ENCODE assay signal across 12 cellular contexts in genomic region chr2:47198985-47199451, GRCh38. TPM values are rescaled to one million over a fixed set of nuclear protein-coding genes. Genes with fewer than 3 reads are reported as not detected.
A peak's percentile ranks its signal among the peaks of the same experiment; 100 is the strongest.
DNase-seq lines count a peak whose midpoint lies in the region; ATAC-seq, FAIRE-seq and TF ChIP-seq lines count a peak whose summit lies in the region.
"Had no signal": no experiment of that assay in that cellular context is flagged by ENCODE, and none has a peak within 500 bp of the region (broad histone marks: within the 10 kb centered on the region; RNA-seq: fewer than 3 reads in every experiment).

No MANE protein-coding gene starts in this region.

- H3K9ac ChIP-seq in adipocyte (ENCODE audit: low read length) = no peak overlapping the region

- ATAC-seq in HG03045 (IDR thresholded peaks at IDR 0.05; ENCODE audit: unreplicated experiment) = no peak

- no peaks in the 10 kb centered on the region for H3K27me3 ChIP-seq in adipocyte (replicated peaks; ENCODE audit: control insufficient read depth, insufficient read depth, low read length)
- H3K27me3 ChIP-seq: neutrophil, testis had no signal

- no peaks in the 10 kb centered on the region for H3K36me3 ChIP-seq in adipocyte (ENCODE audit: control insufficient read depth, insufficient read depth, low read length, severe bottlenecking)
- H3K36me3 ChIP-seq: neutrophil had no signal

- H3K9me3 ChIP-seq in adipocyte (ENCODE audit: control insufficient read depth, low read length) = no peaks in the 10 kb centered on the region
- H3K9me3 ChIP-seq: neutrophil, testis had no signal

- DNase-seq in AG08395 (ENCODE audit: low spot score) (peak; percentile 91), HK-2 (ENCODE audit: unreplicated experiment) (peak; percentile 50), adipocyte (ENCODE audit: low read depth) (peak; percentile 85), iris pigment epithelial cell (ENCODE audit: low read depth) (peak; percentile 100), NAMALWA (ENCODE audit: low spot score) (no peak), GM12892 (ENCODE audit: insufficient read length) (no peak), GM19239 (ENCODE audit: insufficient read length, low spot score) (no peak)
- DNase-seq: activated naive CD4-positive, alpha-beta T cell treated with Interleukin-2 at 50 U/mL for 16 hours; NCI-H1930; testis had no signal

- H3K4me3 ChIP-seq in adipocyte (ENCODE audit: low read length) = no peak overlapping the region
- H3K4me3 ChIP-seq: testis had no signal

- no peak for FAIRE-seq in GM12892 (lab: Jason Lieb, UNC)
- no peak for FAIRE-seq in GM19239 (lab: Jason Lieb, UNC)

- no peak for TF ChIP-seq POLR2A in GM12892 (IDR thresholded peaks at IDR 0.05; ENCODE audit: low read depth, low read length)

- H3K4me1 ChIP-seq in adipocyte (ENCODE audit: control insufficient read depth, insufficient read depth, low read length) = peaks cover 34% of the 10 kb centered on the region
- H3K4me1 ChIP-seq: testis had no signal

RNA-seq across cellular contexts. Expression of gene CALM2, which starts 22.7 kb away (rescaled TPM):
- 419 TPM for polyA plus RNA-seq in GM12892 (2012; ENCODE audit: missing spikeins)

RNA-seq across cellular contexts. Expression of gene STPG4, which starts 43.9 kb away (rescaled TPM):
- 0.57 TPM for polyA plus RNA-seq in GM12892 (2012; ENCODE audit: missing spikeins)

Comparison
In these comparisons a context has a peak if more than half of its experiments do, and no peak if none do; other contexts are left out.
1. DNase-seq: peak in AG08395 (single experiment), HK-2 (single experiment), adipocyte (single experiment) and iris pigment epithelial cell (single experiment); none in NAMALWA (single experiment), GM12892 (single experiment) and GM19239 (single experiment).